Comparison of ENCODE assay signal across 1 cellular context in genomic region chr12:13250416-13250815, GRCh38.
TF ChIP-seq lines count a peak whose summit lies in the region.

No MANE protein-coding gene starts in this region.

TF ChIP-seq in HepG2, 621 proteins besides CTCF, POLR2A, EP300 and RAD21 (continued from another document):
- TF ChIP-seq LRRFIP1 (CRISPR knock-in tag; conservative IDR thresholded peaks at IDR 0.05) (no peak), ZNF44 (CRISPR knock-in tag; IDR thresholded peaks at IDR 0.05) (no peak), CEBPB (IDR thresholded peaks at IDR 0.05; ENCODE audit: borderline replicate concordance, low read depth, low read length) (no peak), ERF (CRISPR knock-in tag; IDR thresholded peaks at IDR 0.05) (no peak), ZNF549 (CRISPR knock-in tag; IDR thresholded peaks at IDR 0.05) (no peak), TRIM24 (CRISPR knock-in tag; IDR thresholded peaks at IDR 0.05) (no peak), DMTF1 (CRISPR knock-in tag; IDR thresholded peaks at IDR 0.05) (no peak), ZBTB46 (CRISPR knock-in tag; IDR thresholded peaks at IDR 0.05; ENCODE audit: borderline replicate concordance) (no peak)
